In the genomic region with DNA sequence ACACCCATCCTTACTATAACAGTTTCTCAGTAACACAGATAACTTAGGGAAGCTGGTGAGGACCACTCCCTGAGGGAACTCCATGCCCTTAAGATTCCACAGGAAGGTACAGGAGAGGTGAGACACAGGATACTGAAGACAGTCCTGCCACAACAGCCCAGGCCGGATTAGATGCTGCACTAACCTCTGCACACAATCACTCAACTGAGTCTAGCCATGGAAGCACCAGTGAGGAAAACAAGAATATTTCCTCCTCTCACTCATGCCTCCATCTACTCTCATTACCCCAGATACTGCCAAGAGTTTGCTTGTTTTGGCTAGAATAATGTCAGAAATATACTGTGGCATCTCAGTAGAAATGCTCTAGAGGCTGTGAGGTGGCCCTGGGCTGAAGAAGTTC, we compare ENCODE assay signal across 23 cellular contexts.
"Had no signal": no experiment of that assay in that cellular context is flagged by ENCODE, and none has a peak within 500 bp of the region (broad histone marks: within the 10 kb centered on the region; RNA-seq: fewer than 3 reads in every experiment).

No MANE protein-coding gene starts in this region.

- DNase-seq: dorsolateral prefrontal cortex; effector memory CD8-positive, alpha-beta T cell; erythroblast; foreskin keratinocyte; immature natural killer cell; kidney; left cardiac atrium; left ventricle myocardium inferior; lower lobe of right lung; midbrain; posterior cingulate gyrus; stimulated activated CD4-positive, alpha-beta T cell treated with anti-CD3 and anti-CD28 coated beads, Interleukin-2, amount 100 ng/mL, for 24 hours; stimulated activated CD4-positive, alpha-beta T cell treated with anti-CD3 and anti-CD28 coated beads, Interleukin-4, amount 100 ng/mL, for 4 hours; stimulated activated naive CD4-positive, alpha-beta T cell; stomach; substantia nigra; transverse colon had no signal

- H3K4me1 ChIP-seq: foreskin keratinocyte had no signal

- H3K9me3 Mint-ChIP-seq: effector memory CD8-positive, alpha-beta T cell; immature natural killer cell; natural killer cell treated with Interleukin-12 subunit alpha and Interleukin-12 subunit beta and Interleukin-15 and Interleukin-18, amount 100 ng/mL, for 72 hours had no signal

- H3K27me3 Mint-ChIP-seq: effector memory CD8-positive, alpha-beta T cell; memory B cell; natural killer cell treated with Interleukin-12 subunit alpha and Interleukin-12 subunit beta and Interleukin-15 and Interleukin-18, amount 100 ng/mL, for 72 hours had no signal

- H3K36me3 ChIP-seq: left ventricle myocardium inferior, lower lobe of right lung, stomach, thoracic aorta, transverse colon had no signal

- H3K27ac ChIP-seq: coronary artery, dorsolateral prefrontal cortex, foreskin keratinocyte, left ventricle myocardium inferior, lower lobe of right lung, skin epidermis, stomach, thoracic aorta, transverse colon had no signal

- H3K27ac Mint-ChIP-seq: immature natural killer cell; memory B cell; natural killer cell treated with Interleukin-12 subunit alpha and Interleukin-12 subunit beta and Interleukin-15 and Interleukin-18, amount 100 ng/mL, for 72 hours had no signal

- H3K4me3 Mint-ChIP-seq: effector memory CD8-positive, alpha-beta T cell; immature natural killer cell; memory B cell; natural killer cell treated with Interleukin-12 subunit alpha and Interleukin-12 subunit beta and Interleukin-15 and Interleukin-18, amount 100 ng/mL, for 72 hours had no signal

- ATAC-seq: effector memory CD8-positive, alpha-beta T cell; foreskin keratinocyte; left cardiac atrium; lower lobe of right lung; natural killer cell treated with Interleukin-12 subunit alpha and Interleukin-12 subunit beta and Interleukin-15 and Interleukin-18, amount 100 ng/mL, for 72 hours; sciatic nerve had no signal

- H3K27me3 ChIP-seq: dorsolateral prefrontal cortex, foreskin keratinocyte, stomach, transverse colon had no signal

- H3K9me3 ChIP-seq: left ventricle myocardium inferior, lower lobe of right lung, stomach, thoracic aorta, transverse colon had no signal

- H3K36me3 Mint-ChIP-seq: immature natural killer cell; memory B cell; natural killer cell treated with Interleukin-12 subunit alpha and Interleukin-12 subunit beta and Interleukin-15 and Interleukin-18, amount 100 ng/mL, for 72 hours had no signal

- H3K4me3 ChIP-seq: coronary artery, dorsolateral prefrontal cortex, left ventricle myocardium inferior, lower lobe of right lung, skin epidermis, stomach, thoracic aorta, transverse colon had no signal
